8 cellular contexts compared by ENCODE assay signal in genomic region chr16:58638148-58639036, GRCh38. TPM values are rescaled to one million over a fixed set of nuclear protein-coding genes. Genes with fewer than 3 reads are reported as not detected.
DNase-seq lines count a peak whose midpoint lies in the region; ATAC-seq, FAIRE-seq and TF ChIP-seq lines count a peak whose summit lies in the region.

No MANE protein-coding gene starts in this region.

- H3K4me3 ChIP-seq in astrocyte (ENCODE audit: insufficient read depth, low read depth, low read length), result no peak overlapping the region

- peak overlapping the region; percentile 62 for H3K27ac Mint-ChIP-seq in astrocyte (ENCODE audit: unreplicated experiment)
- H3K27ac Mint-ChIP-seq in activated T-cell treated with anti-CD3 and anti-CD28 coated beads, Interleukin-2, amount 50 U/mL, for 24 hours, result no peak overlapping the region
- no peak overlapping the region for H3K27ac Mint-ChIP-seq in activated CD8-positive, alpha-beta T cell treated with anti-CD3 and anti-CD28 coated beads for 36 hours
- H3K27ac Mint-ChIP-seq in stimulated activated naive CD8-positive, alpha-beta T cell treated with anti-CD3 and anti-CD28 coated beads, Interleukin-15, amount 100 ng/mL, for 72 hours, result peak overlapping the region in 1 of 2 donors; percentile 82

- H3K4me2 ChIP-seq in astrocyte (ENCODE audit: low read length), result peak overlapping the region; percentile 22

- no peak overlapping the region for H3K27ac ChIP-seq in astrocyte (ENCODE audit: low read depth, low read length)

- intact Hi-C loops in activated CD8-positive, alpha-beta T cell treated with anti-CD3 and anti-CD28 coated beads for 36 hours (cut with micrococcal nuclease), result no loop called here

- CTCF ChIA-PET in HEK293T (lab: Yijun Ruan, JAX), result interaction anchor here (0.7 to 1.1 kb wide), 2 partner anchors 121 to 128 kb away, joined by 3 to 13 read pairs; no protein-coding TSS in a partner anchor
- CTCF ChIA-PET in activated CD8-positive, alpha-beta T cell treated with anti-CD3 and anti-CD28 coated beads for 36 hours (lab: Charles Lee), result interaction anchor here (0.6 kb wide), 1 partner anchor 92 kb away, joined by 4 read pairs; no protein-coding TSS in a partner anchor

- no peaks in the 10 kb centered on the region for H3K36me3 Mint-ChIP-seq in astrocyte (ENCODE audit: low read depth, unreplicated experiment)
- no peaks in the 10 kb centered on the region for H3K36me3 Mint-ChIP-seq in activated T-cell treated with anti-CD3 and anti-CD28 coated beads, Interleukin-2, amount 50 U/mL, for 24 hours (ENCODE audit: low read depth)
- H3K36me3 Mint-ChIP-seq in activated CD8-positive, alpha-beta T cell treated with anti-CD3 and anti-CD28 coated beads for 36 hours (ENCODE audit: low read depth), result no peaks in the 10 kb centered on the region

- H3K4me1 ChIP-seq in astrocyte (ENCODE audit: insufficient read depth, low read length), result peaks cover 4% of the 10 kb centered on the region

- FAIRE-seq in astrocyte (lab: Jason Lieb, UNC), result peak; percentile 39

- H3K27me3 ChIP-seq in astrocyte (ENCODE audit: insufficient read depth, low read length), result no peaks in the 10 kb centered on the region

- H3K9me3 ChIP-seq in astrocyte (ENCODE audit: insufficient read depth, low read depth, low read length), result no peaks in the 10 kb centered on the region

- no peaks in the 10 kb centered on the region for H3K79me2 ChIP-seq in astrocyte (ENCODE audit: insufficient read depth, low read length)

- peaks cover 5% of the 10 kb centered on the region for H3K4me1 Mint-ChIP-seq in astrocyte (ENCODE audit: low read depth, unreplicated experiment)
- no peaks in the 10 kb centered on the region for H3K4me1 Mint-ChIP-seq in activated T-cell treated with anti-CD3 and anti-CD28 coated beads, Interleukin-2, amount 50 U/mL, for 24 hours (ENCODE audit: low read depth)
- H3K4me1 Mint-ChIP-seq in activated CD8-positive, alpha-beta T cell treated with anti-CD3 and anti-CD28 coated beads for 36 hours (ENCODE audit: low read depth), result no peaks in the 10 kb centered on the region
- H3K4me1 Mint-ChIP-seq in stimulated activated naive CD8-positive, alpha-beta T cell treated with anti-CD3 and anti-CD28 coated beads, Interleukin-15, amount 100 ng/mL, for 72 hours, result peaks cover 15% of the 10 kb centered on the region

- DNase-seq in A172 (ENCODE audit: low spot score), result peak; percentile 87
- peak; percentile 26 for DNase-seq in HEK293T (ENCODE audit: extremely low spot score)
- peak; percentile 81 for DNase-seq in astrocyte (ENCODE audit: low read depth)
- peak; percentile 92 for DNase-seq in islet precursor cell
- no peak for DNase-seq in stimulated activated CD4-positive, alpha-beta T cell treated with anti-CD3 and anti-CD28 coated beads, Interleukin-15, amount 100 ng/mL, for 24 hours
- DNase-seq in activated T-cell treated with anti-CD3 and anti-CD28 coated beads, Interleukin-2, amount 50 U/mL, for 24 hours, result no peak
- no peak for DNase-seq in activated CD8-positive, alpha-beta T cell treated with anti-CD3 and anti-CD28 coated beads for 36 hours
- DNase-seq in stimulated activated naive CD8-positive, alpha-beta T cell treated with anti-CD3 and anti-CD28 coated beads, Interleukin-15, amount 100 ng/mL, for 72 hours, result no peak

- ATAC-seq in activated CD8-positive, alpha-beta T cell treated with anti-CD3 and anti-CD28 coated beads for 36 hours, result no peak
- no peak for ATAC-seq in stimulated activated naive CD8-positive, alpha-beta T cell treated with anti-CD3 and anti-CD28 coated beads, Interleukin-15, amount 100 ng/mL, for 72 hours

- H3K9me3 Mint-ChIP-seq in astrocyte (ENCODE audit: unreplicated experiment), result no peaks in the 10 kb centered on the region
- H3K9me3 Mint-ChIP-seq in activated T-cell treated with anti-CD3 and anti-CD28 coated beads, Interleukin-2, amount 50 U/mL, for 24 hours, result no peaks in the 10 kb centered on the region
- no peaks in the 10 kb centered on the region for H3K9me3 Mint-ChIP-seq in activated CD8-positive, alpha-beta T cell treated with anti-CD3 and anti-CD28 coated beads for 36 hours
- no peaks in the 10 kb centered on the region for H3K9me3 Mint-ChIP-seq in stimulated activated naive CD8-positive, alpha-beta T cell treated with anti-CD3 and anti-CD28 coated beads, Interleukin-15, amount 100 ng/mL, for 72 hours

- H3K9ac ChIP-seq in astrocyte (ENCODE audit: low read length), result no peak overlapping the region

- no peak overlapping the region for H3K4me3 Mint-ChIP-seq in astrocyte (ENCODE audit: unreplicated experiment)
- H3K4me3 Mint-ChIP-seq in activated T-cell treated with anti-CD3 and anti-CD28 coated beads, Interleukin-2, amount 50 U/mL, for 24 hours, result no peak overlapping the region
- H3K4me3 Mint-ChIP-seq in activated CD8-positive, alpha-beta T cell treated with anti-CD3 and anti-CD28 coated beads for 36 hours, result no peak overlapping the region
- H3K4me3 Mint-ChIP-seq in stimulated activated naive CD8-positive, alpha-beta T cell treated with anti-CD3 and anti-CD28 coated beads, Interleukin-15, amount 100 ng/mL, for 72 hours, result no peak overlapping the region

- POLR2A ChIA-PET in HEK293T (lab: Yijun Ruan, JAX), result interaction anchor here (0.9 kb wide), 1 partner anchor 138 kb away, joined by 3 read pairs; no protein-coding TSS in a partner anchor
- POLR2A ChIA-PET in activated CD8-positive, alpha-beta T cell treated with anti-CD3 and anti-CD28 coated beads for 36 hours (lab: Charles Lee), result interaction anchor here (0.9 kb wide), 1 partner anchor 9 kb away, joined by 3 read pairs; the partner anchor contains the start of gene CNOT1

- H3K36me3 ChIP-seq in astrocyte (ENCODE audit: insufficient read depth, low read length), result no peaks in the 10 kb centered on the region

- H3K27me3 Mint-ChIP-seq in astrocyte (ENCODE audit: low read depth, unreplicated experiment), result peaks cover 8% of the 10 kb centered on the region
- H3K27me3 Mint-ChIP-seq in activated T-cell treated with anti-CD3 and anti-CD28 coated beads, Interleukin-2, amount 50 U/mL, for 24 hours, result no peaks in the 10 kb centered on the region
- H3K27me3 Mint-ChIP-seq in activated CD8-positive, alpha-beta T cell treated with anti-CD3 and anti-CD28 coated beads for 36 hours, result peaks cover 1% of the 10 kb centered on the region
- peaks cover 18% of the 10 kb centered on the region for H3K27me3 Mint-ChIP-seq in stimulated activated naive CD8-positive, alpha-beta T cell treated with anti-CD3 and anti-CD28 coated beads, Interleukin-15, amount 100 ng/mL, for 72 hours

- H2AFZ ChIP-seq in astrocyte (ENCODE audit: low read depth, low read length), result no peak overlapping the region

- peak; percentile 23 for TF ChIP-seq CTCF in astrocyte (IDR thresholded peaks at IDR 0.05; ENCODE audit: insufficient read depth, low read depth, low read length)
- no peak for TF ChIP-seq CTCF in activated CD8-positive, alpha-beta T cell treated with anti-CD3 and anti-CD28 coated beads for 36 hours (IDR thresholded peaks at IDR 0.05)

- no peaks in the 10 kb centered on the region for H4K20me1 ChIP-seq in astrocyte (ENCODE audit: insufficient read depth, low read length)

TF ChIP-seq in HEK293T, 16 proteins besides CTCF, POLR2A, EP300 and RAD21:
- TF ChIP-seq CTBP1 (IDR thresholded peaks at IDR 0.05; ENCODE audit: borderline replicate concordance) (no peak), FOXA1 (IDR thresholded peaks at IDR 0.05) (no peak), ZNF384 (IDR thresholded peaks at IDR 0.05) (peak; percentile 57), SUZ12 (IDR thresholded peaks at IDR 0.05) (no peak), FOXM1 (IDR thresholded peaks at IDR 0.05; ENCODE audit: borderline replicate concordance) (no peak)

RNA-seq across cellular contexts. Expression of gene CNOT1, which starts 8.8 kb away (rescaled TPM):
- total RNA-seq in A172 (2014; rRNA removed; shearing (Covaris generic)), result 58.5 and 60.4 TPM in 2 replicates
- 181 and 212 TPM in 2 replicates for total RNA-seq in astrocyte
- total RNA-seq in activated CD8-positive, alpha-beta T cell treated with anti-CD3 and anti-CD28 coated beads for 36 hours, result 100 to 1,000 TPM; 274 to 281 TPM

RNA-seq across cellular contexts. Expression of gene SLC38A7, which starts 46.2 kb away (rescaled TPM):
- total RNA-seq in A172 (2014; rRNA removed; shearing (Covaris generic)), result 20.3 and 20.5 TPM in 2 replicates
- total RNA-seq in astrocyte, result 40.2 TPM in 2 replicates
- total RNA-seq in activated CD8-positive, alpha-beta T cell treated with anti-CD3 and anti-CD28 coated beads for 36 hours, result 1 to 10 TPM; 5.1 to 6.0 TPM

Comparison
In these comparisons a context has a peak if more than half of its experiments do, and no peak if none do; other contexts are left out.
1. DNase-seq: peak in A172 (single experiment), HEK293T (single experiment), astrocyte (single experiment) and islet precursor cell (single experiment); none in stimulated activated CD4-positive, alpha-beta T cell treated with anti-CD3 and anti-CD28 coated beads, Interleukin-15, amount 100 ng/mL, for 24 hours (single experiment), activated T-cell treated with anti-CD3 and anti-CD28 coated beads, Interleukin-2, amount 50 U/mL, for 24 hours (single experiment), activated CD8-positive, alpha-beta T cell treated with anti-CD3 and anti-CD28 coated beads for 36 hours (single experiment) and stimulated activated naive CD8-positive, alpha-beta T cell treated with anti-CD3 and anti-CD28 coated beads, Interleukin-15, amount 100 ng/mL, for 72 hours (0 of 2).